ENCODE assay signal across 21 cellular contexts in genomic region chr7:4191046-4191445, GRCh38.
"Had no signal": no experiment of that assay in that cellular context is flagged by ENCODE, and none has a peak within 500 bp of the region (broad histone marks: within the 10 kb centered on the region; RNA-seq: fewer than 3 reads in every experiment).

No MANE protein-coding gene starts in this region.

- H3K36me3 Mint-ChIP-seq: immature natural killer cell had no signal

- H3K36me3 ChIP-seq: esophagus squamous epithelium, gastroesophageal sphincter, left ventricle myocardium inferior, neutrophil, stomach, thoracic aorta, transverse colon had no signal

- H3K4me3 ChIP-seq: esophagus squamous epithelium, gastroesophageal sphincter, left ventricle myocardium inferior, lung, smooth muscle cell, stomach, thoracic aorta, transverse colon had no signal

- H3K9me3 ChIP-seq: esophagus squamous epithelium, gastroesophageal sphincter, left ventricle myocardium inferior, neutrophil, stomach, thoracic aorta, transverse colon had no signal

- H3K4me2 ChIP-seq: smooth muscle cell had no signal

- H3K4me1 Mint-ChIP-seq: immature natural killer cell had no signal

- H3K27ac ChIP-seq: gastroesophageal sphincter, left ventricle myocardium inferior, neutrophil, stomach, thoracic aorta, transverse colon had no signal

- H3K4me3 Mint-ChIP-seq: dendritic cell treated with granulocyte-macrophage colony-stimulating factor and Interleukin-4, amounts not matched to agents 40 ng/mL and 50 ng/mL, for 4 days; immature natural killer cell; nephron progenitor cell had no signal

- FAIRE-seq: colon, keratinocyte had no signal

- DNase-seq: cerebellar nuclear complex; esophagus squamous epithelium; foreskin fibroblast; immature natural killer cell; left cardiac atrium; left ventricle myocardium inferior; mesenchymal stem cell; midbrain; nephron progenitor cell; stimulated activated CD4-positive, alpha-beta T cell treated with anti-CD3 and anti-CD28 coated beads, Interleukin-2, amount 100 ng/mL, for 48 hours; stomach; substantia nigra; transverse colon had no signal

- H3K27me3 ChIP-seq: esophagus squamous epithelium, gastroesophageal sphincter, neutrophil, stomach, transverse colon had no signal

- H3K9me3 Mint-ChIP-seq: immature natural killer cell had no signal

- H3K27ac Mint-ChIP-seq: dendritic cell treated with granulocyte-macrophage colony-stimulating factor and Interleukin-4, amounts not matched to agents 40 ng/mL and 50 ng/mL, for 4 days; immature natural killer cell; nephron progenitor cell had no signal

- ATAC-seq: gastroesophageal sphincter, left cardiac atrium had no signal

- H3K27me3 Mint-ChIP-seq: dendritic cell treated with granulocyte-macrophage colony-stimulating factor and Interleukin-4, amounts not matched to agents 40 ng/mL and 50 ng/mL, for 4 days had no signal
